Comparison of ENCODE assay signal across 3 cellular contexts in the genomic region with DNA sequence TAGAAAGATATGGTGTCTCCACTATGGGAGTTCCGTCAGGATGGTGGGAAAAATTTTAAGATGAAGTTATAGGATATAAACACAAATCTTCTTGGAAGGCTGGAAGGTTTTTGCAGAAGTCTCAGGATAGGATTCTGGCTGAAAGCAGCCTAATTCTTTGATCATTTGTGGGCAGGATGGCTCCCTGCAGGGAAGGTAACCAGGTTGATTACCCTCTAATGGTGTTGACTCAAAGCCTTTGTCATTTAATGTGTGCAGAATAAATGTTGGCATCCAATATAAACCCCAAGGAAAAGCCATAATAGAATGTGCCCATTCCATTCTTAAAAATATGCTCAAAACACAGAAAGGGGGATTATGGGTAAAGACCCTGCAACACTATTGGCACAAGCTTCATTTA.
A peak's percentile ranks its signal among the peaks of the same experiment; 100 is the strongest.
TF ChIP-seq lines count a peak whose summit lies in the region.

No MANE protein-coding gene starts in this region.

TF ChIP-seq in GM23338, 12 proteins besides CTCF, POLR2A, EP300 and RAD21:
- TF ChIP-seq NANOG (IDR thresholded peaks at IDR 0.05; ENCODE audit: borderline replicate concordance) = peak; percentile 97
- TF ChIP-seq, protein P1, sequence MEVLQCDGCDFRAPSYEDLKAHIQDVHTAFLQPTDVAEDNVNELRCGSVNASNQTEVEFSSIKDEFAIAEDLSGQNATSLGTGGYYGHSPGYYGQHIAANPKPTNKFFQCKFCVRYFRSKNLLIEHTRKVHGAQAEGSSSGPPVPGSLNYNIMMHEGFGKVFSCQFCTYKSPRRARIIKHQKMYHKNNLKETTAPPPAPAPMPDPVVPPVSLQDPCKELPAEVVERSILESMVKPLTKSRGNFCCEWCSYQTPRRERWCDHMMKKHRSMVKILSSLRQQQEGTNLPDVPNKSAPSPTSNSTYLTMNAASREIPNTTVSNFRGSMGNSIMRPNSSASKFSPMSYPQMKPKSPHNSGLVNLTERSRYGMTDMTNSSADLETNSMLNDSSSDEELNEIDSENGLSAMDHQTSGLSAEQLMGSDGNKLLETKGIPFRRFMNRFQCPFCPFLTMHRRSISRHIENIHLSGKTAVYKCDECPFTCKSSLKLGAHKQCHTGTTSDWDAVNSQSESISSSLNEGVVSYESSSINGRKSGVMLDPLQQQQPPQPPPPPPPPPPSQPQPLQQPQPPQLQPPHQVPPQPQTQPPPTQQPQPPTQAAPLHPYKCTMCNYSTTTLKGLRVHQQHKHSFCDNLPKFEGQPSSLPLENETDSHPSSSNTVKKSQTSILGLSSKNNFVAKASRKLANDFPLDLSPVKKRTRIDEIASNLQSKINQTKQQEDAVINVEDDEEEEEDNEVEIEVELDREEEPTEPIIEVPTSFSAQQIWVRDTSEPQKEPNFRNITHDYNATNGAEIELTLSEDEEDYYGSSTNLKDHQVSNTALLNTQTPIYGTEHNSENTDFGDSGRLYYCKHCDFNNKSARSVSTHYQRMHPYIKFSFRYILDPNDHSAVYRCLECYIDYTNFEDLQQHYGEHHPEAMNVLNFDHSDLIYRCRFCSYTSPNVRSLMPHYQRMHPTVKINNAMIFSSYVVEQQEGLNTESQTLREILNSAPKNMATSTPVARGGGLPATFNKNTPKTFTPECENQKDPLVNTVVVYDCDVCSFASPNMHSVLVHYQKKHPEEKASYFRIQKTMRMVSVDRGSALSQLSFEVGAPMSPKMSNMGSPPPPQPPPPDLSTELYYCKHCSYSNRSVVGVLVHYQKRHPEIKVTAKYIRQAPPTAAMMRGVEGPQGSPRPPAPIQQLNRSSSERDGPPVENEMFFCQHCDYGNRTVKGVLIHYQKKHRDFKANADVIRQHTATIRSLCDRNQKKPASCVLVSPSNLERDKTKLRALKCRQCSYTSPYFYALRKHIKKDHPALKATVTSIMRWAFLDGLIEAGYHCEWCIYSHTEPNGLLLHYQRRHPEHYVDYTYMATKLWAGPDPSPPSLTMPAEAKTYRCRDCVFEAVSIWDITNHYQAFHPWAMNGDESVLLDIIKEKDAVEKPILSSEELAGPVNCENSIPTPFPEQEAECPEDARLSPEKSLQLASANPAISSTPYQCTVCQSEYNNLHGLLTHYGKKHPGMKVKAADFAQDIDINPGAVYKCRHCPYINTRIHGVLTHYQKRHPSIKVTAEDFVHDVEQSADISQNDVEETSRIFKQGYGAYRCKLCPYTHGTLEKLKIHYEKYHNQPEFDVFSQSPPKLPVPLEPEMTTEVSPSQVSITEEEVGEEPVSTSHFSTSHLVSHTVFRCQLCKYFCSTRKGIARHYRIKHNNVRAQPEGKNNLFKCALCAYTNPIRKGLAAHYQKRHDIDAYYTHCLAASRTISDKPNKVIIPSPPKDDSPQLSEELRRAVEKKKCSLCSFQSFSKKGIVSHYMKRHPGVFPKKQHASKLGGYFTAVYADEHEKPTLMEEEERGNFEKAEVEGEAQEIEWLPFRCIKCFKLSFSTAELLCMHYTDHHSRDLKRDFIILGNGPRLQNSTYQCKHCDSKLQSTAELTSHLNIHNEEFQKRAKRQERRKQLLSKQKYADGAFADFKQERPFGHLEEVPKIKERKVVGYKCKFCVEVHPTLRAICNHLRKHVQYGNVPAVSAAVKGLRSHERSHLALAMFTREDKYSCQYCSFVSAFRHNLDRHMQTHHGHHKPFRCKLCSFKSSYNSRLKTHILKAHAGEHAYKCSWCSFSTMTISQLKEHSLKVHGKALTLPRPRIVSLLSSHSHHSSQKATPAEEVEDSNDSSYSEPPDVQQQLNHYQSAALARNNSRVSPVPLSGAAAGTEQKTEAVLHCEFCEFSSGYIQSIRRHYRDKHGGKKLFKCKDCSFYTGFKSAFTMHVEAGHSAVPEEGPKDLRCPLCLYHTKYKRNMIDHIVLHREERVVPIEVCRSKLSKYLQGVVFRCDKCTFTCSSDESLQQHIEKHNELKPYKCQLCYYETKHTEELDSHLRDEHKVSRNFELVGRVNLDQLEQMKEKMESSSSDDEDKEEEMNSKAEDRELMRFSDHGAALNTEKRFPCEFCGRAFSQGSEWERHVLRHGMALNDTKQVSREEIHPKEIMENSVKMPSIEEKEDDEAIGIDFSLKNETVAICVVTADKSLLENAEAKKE (CRISPR knock-in tag; IDR thresholded peaks at IDR 0.05) = no peak

TF ChIP-seq in H1, 55 proteins besides CTCF, POLR2A, EP300 and RAD21:
- TF ChIP-seq PHF8 (conservative IDR thresholded peaks at IDR 0.05; ENCODE audit: low read depth, low read length) = no peak
- TF ChIP-seq NANOG (IDR thresholded peaks at IDR 0.05; ENCODE audit: insufficient read depth, low read depth, low read length, poor library complexity, severe bottlenecking) = peak; percentile 99
- peak in 1 of 2 experiments; percentile 67 for TF ChIP-seq BCL11A (IDR thresholded peaks at IDR 0.05; ENCODE audit: low read depth in 2 of 2, low read length in 2 of 2)
- peak; percentile 27; the same call in 1 of the 2 replicates for TF ChIP-seq SP1 (IDR thresholded peaks at IDR 0.05; ENCODE audit: low read depth, low read length)
- TF ChIP-seq, protein P2, sequence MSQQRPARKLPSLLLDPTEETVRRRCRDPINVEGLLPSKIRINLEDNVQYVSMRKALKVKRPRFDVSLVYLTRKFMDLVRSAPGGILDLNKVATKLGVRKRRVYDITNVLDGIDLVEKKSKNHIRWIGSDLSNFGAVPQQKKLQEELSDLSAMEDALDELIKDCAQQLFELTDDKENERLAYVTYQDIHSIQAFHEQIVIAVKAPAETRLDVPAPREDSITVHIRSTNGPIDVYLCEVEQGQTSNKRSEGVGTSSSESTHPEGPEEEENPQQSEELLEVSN (IDR thresholded peaks at IDR 0.05) = no peak
TF ChIP-seq in H1: peak in this region for 3.

TF ChIP-seq in HepG2, 621 proteins besides CTCF, POLR2A, EP300 and RAD21:
- no peak for TF ChIP-seq ZNF230 (CRISPR knock-in tag; IDR thresholded peaks at IDR 0.05)
- TF ChIP-seq NFYC (CRISPR knock-in tag; IDR thresholded peaks at IDR 0.05) = no peak
- TF ChIP-seq FOXM1 (CRISPR knock-in tag; IDR thresholded peaks at IDR 0.05) = no peak
- no peak for TF ChIP-seq REPIN1 (CRISPR knock-in tag; IDR thresholded peaks at IDR 0.05; ENCODE audit: borderline replicate concordance, low read depth)
- TF ChIP-seq ZNF674 (CRISPR knock-in tag; IDR thresholded peaks at IDR 0.05; ENCODE audit: low read depth) = no peak
- TF ChIP-seq SYNCRIP (IDR thresholded peaks at IDR 0.05; ENCODE audit: insufficient read depth, low read depth, low read length) = no peak
- TF ChIP-seq, protein P3, sequence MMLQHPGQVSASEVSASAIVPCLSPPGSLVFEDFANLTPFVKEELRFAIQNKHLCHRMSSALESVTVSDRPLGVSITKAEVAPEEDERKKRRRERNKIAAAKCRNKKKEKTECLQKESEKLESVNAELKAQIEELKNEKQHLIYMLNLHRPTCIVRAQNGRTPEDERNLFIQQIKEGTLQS (CRISPR knock-in tag; IDR thresholded peaks at IDR 0.05) = no peak
- TF ChIP-seq, protein P4, sequence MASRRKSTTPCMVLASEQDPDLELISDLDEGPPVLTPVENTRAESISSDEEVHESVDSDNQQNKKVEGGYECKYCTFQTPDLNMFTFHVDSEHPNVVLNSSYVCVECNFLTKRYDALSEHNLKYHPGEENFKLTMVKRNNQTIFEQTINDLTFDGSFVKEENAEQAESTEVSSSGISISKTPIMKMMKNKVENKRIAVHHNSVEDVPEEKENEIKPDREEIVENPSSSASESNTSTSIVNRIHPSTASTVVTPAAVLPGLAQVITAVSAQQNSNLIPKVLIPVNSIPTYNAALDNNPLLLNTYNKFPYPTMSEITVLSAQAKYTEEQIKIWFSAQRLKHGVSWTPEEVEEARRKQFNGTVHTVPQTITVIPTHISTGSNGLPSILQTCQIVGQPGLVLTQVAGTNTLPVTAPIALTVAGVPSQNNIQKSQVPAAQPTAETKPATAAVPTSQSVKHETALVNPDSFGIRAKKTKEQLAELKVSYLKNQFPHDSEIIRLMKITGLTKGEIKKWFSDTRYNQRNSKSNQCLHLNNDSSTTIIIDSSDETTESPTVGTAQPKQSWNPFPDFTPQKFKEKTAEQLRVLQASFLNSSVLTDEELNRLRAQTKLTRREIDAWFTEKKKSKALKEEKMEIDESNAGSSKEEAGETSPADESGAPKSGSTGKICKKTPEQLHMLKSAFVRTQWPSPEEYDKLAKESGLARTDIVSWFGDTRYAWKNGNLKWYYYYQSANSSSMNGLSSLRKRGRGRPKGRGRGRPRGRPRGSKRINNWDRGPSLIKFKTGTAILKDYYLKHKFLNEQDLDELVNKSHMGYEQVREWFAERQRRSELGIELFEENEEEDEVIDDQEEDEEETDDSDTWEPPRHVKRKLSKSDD (CRISPR knock-in tag; IDR thresholded peaks at IDR 0.05; ENCODE audit: low read depth) = no peak
- TF ChIP-seq ZNF143 (CRISPR knock-in tag; IDR thresholded peaks at IDR 0.05) = no peak
- no peak for TF ChIP-seq MYC (CRISPR knock-in tag; IDR thresholded peaks at IDR 0.05; ENCODE audit: borderline replicate concordance)
- TF ChIP-seq YEATS4 (CRISPR knock-in tag; IDR thresholded peaks at IDR 0.05; ENCODE audit: borderline replicate concordance) = no peak
- no peak for TF ChIP-seq JUND (CRISPR knock-in tag; IDR thresholded peaks at IDR 0.05)
TF ChIP-seq in HepG2: peak in this region for 0.
